ENCODE assay signal across 3 cellular contexts in genomic region chr14:49873548-49873947, GRCh38.
TF ChIP-seq lines count a peak whose summit lies in the region.
"Not testable (repeated sequence)": the region's sequence is repeated elsewhere in the genome, so short reads cannot be mapped to it uniquely, and the experiment has no call there.

No MANE protein-coding gene starts in this region.

TF ChIP-seq in A549, 52 proteins besides CTCF, POLR2A, EP300 and RAD21:
- TF ChIP-seq FOSL2 (IDR thresholded peaks at IDR 0.05) = not testable (repeated sequence)
- TF ChIP-seq FOSL2 (CRISPR knock-in tag; IDR thresholded peaks at IDR 0.05) = peak; percentile 37
TF ChIP-seq in A549: peak in this region for 1; not testable (repeated sequence) for 51.

TF ChIP-seq in HCT116, 20 proteins besides CTCF, POLR2A, EP300 and RAD21:
- TF ChIP-seq EGR1 (IDR thresholded peaks at IDR 0.05; ENCODE audit: low read depth) = 0 out of 2 replicates have a peak, but pooled peaks have one; percentile 14

TF ChIP-seq in HepG2, 621 proteins besides CTCF, POLR2A, EP300 and RAD21:
- TF ChIP-seq FOSL2 (CRISPR knock-in tag; IDR thresholded peaks at IDR 0.05) = 0 out of 2 replicates have a peak, but pooled peaks have one; percentile 22
